Comparison of ENCODE assay signal across 22 cellular contexts in the genomic region with DNA sequence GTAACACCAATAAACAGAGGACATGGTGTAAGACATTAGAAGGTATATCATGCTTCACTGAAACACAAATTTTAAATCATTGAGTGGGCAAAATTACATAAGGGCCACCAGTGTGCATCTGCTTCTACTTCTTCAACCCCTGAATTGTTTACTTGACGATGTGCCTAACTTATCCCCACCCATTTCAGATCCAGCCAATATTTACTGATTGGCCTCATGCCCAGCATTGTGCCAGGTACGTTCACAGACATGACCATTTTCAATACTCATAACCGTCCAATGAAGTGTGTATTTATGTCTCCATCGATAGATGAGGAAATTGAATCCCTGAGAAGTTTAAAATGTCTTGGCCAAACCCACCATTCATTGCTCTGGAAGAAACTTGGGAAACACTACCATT.
DNase-seq lines count a peak whose midpoint lies in the region; ATAC-seq and TF ChIP-seq lines count a peak whose summit lies in the region.
"Had no signal": no experiment of that assay in that cellular context is flagged by ENCODE, and none has a peak within 500 bp of the region (broad histone marks: within the 10 kb centered on the region; RNA-seq: fewer than 3 reads in every experiment).

No MANE protein-coding gene starts in this region.

- H3K9me3 ChIP-seq in mucosa of descending colon: no peaks in the 10 kb centered on the region
- H3K9me3 ChIP-seq: breast epithelium, lower lobe of right lung had no signal

- H3K36me3 ChIP-seq in mucosa of descending colon (ENCODE audit: low read depth): no peaks in the 10 kb centered on the region
- H3K36me3 ChIP-seq: breast epithelium, lower lobe of right lung had no signal

- ATAC-seq in mucosa of descending colon: peak; percentile 40
- ATAC-seq: activated CD8-positive, alpha-beta T cell treated with anti-CD3 and anti-CD28 coated beads, Interleukin-2, amount 10 ng/mL, durations not matched to agents 7 days and 5 days; lower lobe of right lung; T-cell had no signal

- no peaks in the 10 kb centered on the region for H3K36me3 Mint-ChIP-seq in activated T-helper 2 cell treated with anti-CD3 and anti-CD28 coated beads, Interferon-gamma antibody, Interleukin-2, Interleukin-4, amounts not matched to agents 10 μg/mL and 5 μg/mL and 100 μg/mL, durations not matched to agents 14 hours and 24 hours and 36 hours (ENCODE audit: low read depth)
- H3K36me3 Mint-ChIP-seq in type B pancreatic cell: no peaks in the 10 kb centered on the region
- H3K36me3 Mint-ChIP-seq: T-cell had no signal

- intact Hi-C loops in mucosa of descending colon (cut with DNase I, micrococcal nuclease): no loop called here
- intact Hi-C loops in activated T-helper 2 cell treated with anti-CD3 and anti-CD28 coated beads, Interferon-gamma antibody, Interleukin-2, Interleukin-4, amounts not matched to agents 10 μg/mL and 5 μg/mL and 100 μg/mL, durations not matched to agents 14 hours and 24 hours and 36 hours (cut with micrococcal nuclease): no loop called here

- H3K27me3 Mint-ChIP-seq in activated T-helper 2 cell treated with anti-CD3 and anti-CD28 coated beads, Interferon-gamma antibody, Interleukin-2, Interleukin-4, amounts not matched to agents 10 μg/mL and 5 μg/mL and 100 μg/mL, durations not matched to agents 14 hours and 24 hours and 36 hours (ENCODE audit: low read depth): no peaks in the 10 kb centered on the region
- H3K27me3 Mint-ChIP-seq in type B pancreatic cell: no peaks in the 10 kb centered on the region
- H3K27me3 Mint-ChIP-seq: progenitor cell of endocrine pancreas, T-cell had no signal

- H3K27ac Mint-ChIP-seq in activated T-helper 2 cell treated with anti-CD3 and anti-CD28 coated beads, Interferon-gamma antibody, Interleukin-2, Interleukin-4, amounts not matched to agents 10 μg/mL and 5 μg/mL and 100 μg/mL, durations not matched to agents 14 hours and 24 hours and 36 hours: no peak overlapping the region
- no peak overlapping the region for H3K27ac Mint-ChIP-seq in type B pancreatic cell
- H3K27ac Mint-ChIP-seq: activated CD8-positive, alpha-beta T cell treated with anti-CD3 and anti-CD28 coated beads, Interleukin-2, amount 10 ng/mL, durations not matched to agents 7 days and 5 days; progenitor cell of endocrine pancreas; T-cell had no signal

- no peak overlapping the region for H3K4me3 Mint-ChIP-seq in activated T-helper 2 cell treated with anti-CD3 and anti-CD28 coated beads, Interferon-gamma antibody, Interleukin-2, Interleukin-4, amounts not matched to agents 10 μg/mL and 5 μg/mL and 100 μg/mL, durations not matched to agents 14 hours and 24 hours and 36 hours (ENCODE audit: low read depth)
- H3K4me3 Mint-ChIP-seq in type B pancreatic cell: no peak overlapping the region
- H3K4me3 Mint-ChIP-seq: activated CD8-positive, alpha-beta T cell treated with anti-CD3 and anti-CD28 coated beads, Interleukin-2, amount 10 ng/mL, durations not matched to agents 7 days and 5 days; T-cell had no signal

- DNase-seq in NCI-H1436 (lab: John Stamatoyannopoulos, UW) (peak; percentile 8), NCI-H1436 treated with DMSO at 0.1 percent for 48 hours (lab: John Stamatoyannopoulos, UW) (no peak), NCI-H1105 treated with DMSO at 0.1 percent for 48 hours (lab: John Stamatoyannopoulos, UW) (peak; percentile 86), NCI-H748 (lab: John Stamatoyannopoulos, UW; ENCODE audit: unreplicated experiment) (peak; percentile 93), mucosa of descending colon (peak in 1 of 3 donors; percentile 44), NCI-H1694 treated with DMSO at 0.1 percent for 48 hours (lab: John Stamatoyannopoulos, UW) (no peak), type B pancreatic cell (ENCODE audit: extremely low spot score, unreplicated experiment) (no peak)
- DNase-seq in activated T-helper 2 cell treated with anti-CD3 and anti-CD28 coated beads, Interferon-gamma antibody, Interleukin-2, Interleukin-4, amounts not matched to agents 10 μg/mL and 5 μg/mL and 100 μg/mL, durations not matched to agents 14 hours and 24 hours and 36 hours (ENCODE audit: low spot score): no peak
- DNase-seq: activated CD4-positive, alpha-beta T cell treated with anti-CD3 and anti-CD28 coated beads for 1 hour; activated CD8-positive, alpha-beta T cell treated with anti-CD3 and anti-CD28 coated beads, Interleukin-2, amount 10 ng/mL, durations not matched to agents 7 days and 5 days; activated naive CD4-positive, alpha-beta T cell treated with Interleukin-2 at 50 U/mL for 16 hours; activated T-cell treated with anti-CD3 and anti-CD28 coated beads, Interleukin-2, amount 50 U/mL, for 1 hour; GF-D8; islet precursor cell; KBM-7; lower lobe of right lung; MV-4-11; substantia nigra; T-cell had no signal

- no peak overlapping the region for H3K4me3 ChIP-seq in mucosa of descending colon
- H3K4me3 ChIP-seq: breast epithelium, coronary artery, lower lobe of right lung had no signal

- no peaks in the 10 kb centered on the region for H3K4me1 Mint-ChIP-seq in activated T-helper 2 cell treated with anti-CD3 and anti-CD28 coated beads, Interferon-gamma antibody, Interleukin-2, Interleukin-4, amounts not matched to agents 10 μg/mL and 5 μg/mL and 100 μg/mL, durations not matched to agents 14 hours and 24 hours and 36 hours (ENCODE audit: low read depth)
- peaks cover 10% of the 10 kb centered on the region for H3K4me1 Mint-ChIP-seq in type B pancreatic cell (ENCODE audit: unreplicated experiment)
- H3K4me1 Mint-ChIP-seq: T-cell had no signal

- TF ChIP-seq CTCF in mucosa of descending colon (IDR thresholded peaks at IDR 0.05): no peak
- no peak for TF ChIP-seq CTCF in type B pancreatic cell (conservative IDR thresholded peaks at IDR 0.05)

- H3K9me3 Mint-ChIP-seq in activated T-helper 2 cell treated with anti-CD3 and anti-CD28 coated beads, Interferon-gamma antibody, Interleukin-2, Interleukin-4, amounts not matched to agents 10 μg/mL and 5 μg/mL and 100 μg/mL, durations not matched to agents 14 hours and 24 hours and 36 hours: no peaks in the 10 kb centered on the region
- H3K9me3 Mint-ChIP-seq in type B pancreatic cell: peaks cover 10% of the 10 kb centered on the region

- no peaks in the 10 kb centered on the region for H3K4me1 ChIP-seq in mucosa of descending colon (ENCODE audit: low read depth)
- H3K4me1 ChIP-seq: breast epithelium, lower lobe of right lung had no signal

Comparison
In these comparisons a context has a peak if more than half of its experiments do, and no peak if none do; other contexts are left out.
1. DNase-seq: peak in NCI-H1436 (single experiment), NCI-H1105 treated with DMSO at 0.1 percent for 48 hours (single experiment) and NCI-H748 (single experiment); none in NCI-H1436 treated with DMSO at 0.1 percent for 48 hours (single experiment), activated T-helper 2 cell treated with anti-CD3 and anti-CD28 coated beads, Interferon-gamma antibody, Interleukin-2, Interleukin-4, amounts not matched to agents 10 μg/mL and 5 μg/mL and 100 μg/mL, durations not matched to agents 14 hours and 24 hours and 36 hours (single experiment), NCI-H1694 treated with DMSO at 0.1 percent for 48 hours (single experiment) and type B pancreatic cell (single experiment).